In the genomic region with DNA sequence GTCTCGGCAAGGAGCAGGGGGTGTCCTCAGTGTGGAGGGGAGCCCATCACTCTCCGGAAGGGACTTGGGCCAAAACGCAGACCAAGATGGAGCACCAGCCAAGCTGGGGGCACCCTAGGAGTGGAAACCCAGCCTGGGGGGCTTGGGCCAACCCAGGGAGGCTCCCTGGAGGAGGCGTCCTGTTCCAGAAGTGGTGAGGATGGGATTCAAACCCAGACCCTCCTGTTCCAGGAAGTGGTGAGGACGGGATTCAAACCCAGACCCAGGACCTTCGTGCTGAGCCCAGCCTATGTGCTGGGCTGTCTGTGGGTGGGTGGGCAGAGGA, we compare ENCODE assay signal across 22 cellular contexts. TPM values are rescaled to one million over a fixed set of nuclear protein-coding genes. Genes with fewer than 3 reads are reported as not detected.
DNase-seq lines count a peak whose midpoint lies in the region; ATAC-seq and TF ChIP-seq lines count a peak whose summit lies in the region.
"Had no signal": no experiment of that assay in that cellular context is flagged by ENCODE, and none has a peak within 500 bp of the region (broad histone marks: within the 10 kb centered on the region; RNA-seq: fewer than 3 reads in every experiment).

No MANE protein-coding gene starts in this region.

- no peak for ATAC-seq in right cardiac atrium
- ATAC-seq in HG02970 (IDR thresholded peaks at IDR 0.05; ENCODE audit: low FRiP score, unreplicated experiment), result no peak

- H3K4me3 Mint-ChIP-seq in chondrocyte (ENCODE audit: unreplicated experiment), result no peak overlapping the region
- H3K4me3 Mint-ChIP-seq: stimulated activated naive CD8-positive, alpha-beta T cell treated with anti-CD3 and anti-CD28 coated beads, Interleukin-15, Interleukin-2, amounts not matched to agents 100 ng/mL and 50 ng/mL, for 24 hours had no signal

- DNase-seq in right cardiac atrium, result peak in 1 of 3 donors; percentile 55
- DNase-seq in cardiac septum (ENCODE audit: low spot score), result no peak
- no peak for DNase-seq in esophagus squamous epithelium (lab: John Stamatoyannopoulos, UW)
- no peak for DNase-seq in inferior parietal cortex (ENCODE audit: extremely low spot score)
- DNase-seq in chondrocyte (ENCODE audit: low spot score), result no peak
- DNase-seq in ascending aorta (ENCODE audit: low spot score in 2 of 2), result no peak
- DNase-seq: activated CD4-positive, alpha-beta T cell treated with anti-CD3 and anti-CD28 coated beads for 48 hours; activated CD8-positive, alpha-beta memory T cell treated with anti-CD3 and anti-CD28 coated beads, Interleukin-2, amount 50 U/mL, for 4 hours; EL; NCI-H1417 treated with DMSO at 0.1 percent for 48 hours; NCI-H524 treated with DMSO at 0.1 percent for 48 hours; small intestine; stimulated activated CD4-positive, alpha-beta T cell treated with anti-CD3 and anti-CD28 coated beads, Interleukin-4, amount 100 ng/mL, for 1 hour; upper lobe of right lung had no signal

- H3K27ac Mint-ChIP-seq in chondrocyte (ENCODE audit: unreplicated experiment), result no peak overlapping the region
- H3K27ac Mint-ChIP-seq: activated T-helper 2 cell treated with anti-CD3 and anti-CD28 coated beads, Interferon-gamma antibody, Interleukin-2, Interleukin-4, amounts not matched to agents 10 μg/mL and 5 μg/mL and 100 μg/mL, durations not matched to agents 14 hours and 24 hours and 36 hours; stimulated activated naive CD8-positive, alpha-beta T cell treated with anti-CD3 and anti-CD28 coated beads, Interleukin-15, Interleukin-2, amounts not matched to agents 100 ng/mL and 50 ng/mL, for 24 hours had no signal

- H3K4me3 ChIP-seq in right cardiac atrium (ENCODE audit: low read length), result no peak overlapping the region
- H3K4me3 ChIP-seq in esophagus squamous epithelium, result no peak overlapping the region
- H3K4me3 ChIP-seq in rectal smooth muscle tissue (ENCODE audit: low read length), result peak overlapping the region; percentile 58
- H3K4me3 ChIP-seq in ascending aorta, result no peak overlapping the region
- H3K4me3 ChIP-seq: BLaER1 treated with 17β-estradiol and CSF1 and Interleukin-3, amounts not matched to agents 10 nM and 100 nM; dorsolateral prefrontal cortex; upper lobe of right lung had no signal

- intact Hi-C loops in right cardiac atrium (cut with DNase I), result no loop called here
- intact Hi-C loops in cardiac septum (cut with DNase I), result no loop called here
- intact Hi-C loops in esophagus squamous epithelium (cut with DNase I), result no loop called here
- intact Hi-C loops in ascending aorta (cut with DNase I), result no loop called here

- H3K27ac ChIP-seq in right cardiac atrium (ENCODE audit: low read length), result peak overlapping the region; percentile 79
- peak overlapping the region; percentile 72 to 87 (median 77) for H3K27ac ChIP-seq in esophagus squamous epithelium
- H3K27ac ChIP-seq in rectal smooth muscle tissue (ENCODE audit: low read depth, low read length), result peak overlapping the region; percentile 99
- no peak overlapping the region for H3K27ac ChIP-seq in ascending aorta
- H3K27ac ChIP-seq: upper lobe of right lung had no signal

- H3K27me3 Mint-ChIP-seq in chondrocyte (ENCODE audit: low read depth), result peaks cover 1% of the 10 kb centered on the region

- peak overlapping the region; percentile 36 for H3K9ac ChIP-seq in rectal smooth muscle tissue (ENCODE audit: low read length)

- peaks cover 17% of the 10 kb centered on the region for H3K4me1 Mint-ChIP-seq in chondrocyte (ENCODE audit: low read depth)

- no peak for TF ChIP-seq POLR2A in esophagus squamous epithelium (IDR thresholded peaks at IDR 0.05)

- no peaks in the 10 kb centered on the region for H3K9me3 Mint-ChIP-seq in chondrocyte (ENCODE audit: low read depth)
- H3K9me3 Mint-ChIP-seq: activated T-helper 2 cell treated with anti-CD3 and anti-CD28 coated beads, Interferon-gamma antibody, Interleukin-2, Interleukin-4, amounts not matched to agents 10 μg/mL and 5 μg/mL and 100 μg/mL, durations not matched to agents 14 hours and 24 hours and 36 hours; nephron; stimulated activated naive CD8-positive, alpha-beta T cell treated with anti-CD3 and anti-CD28 coated beads, Interleukin-15, Interleukin-2, amounts not matched to agents 100 ng/mL and 50 ng/mL, for 24 hours had no signal

- 90% methylated on average over 6 of the region's 6 CpGs for WGBS in right cardiac atrium
- 95% methylated on average over 4 of the region's 6 CpGs; no CpG with 5 or more reads in 1 of the 2 donors for WGBS in esophagus squamous epithelium, 2 donors

- TF ChIP-seq CTCF in esophagus squamous epithelium (IDR thresholded peaks at IDR 0.05) (no peak), chondrocyte (IDR thresholded peaks at IDR 0.05) (no peak), ascending aorta (IDR thresholded peaks at IDR 0.05) (no peak)

- no peaks in the 10 kb centered on the region for H3K9me3 ChIP-seq in right cardiac atrium (ENCODE audit: control insufficient read depth, low read length)
- no peaks in the 10 kb centered on the region for H3K9me3 ChIP-seq in esophagus squamous epithelium
- H3K9me3 ChIP-seq in ascending aorta, result no peaks in the 10 kb centered on the region
- H3K9me3 ChIP-seq: BLaER1 treated with 17β-estradiol and CSF1 and Interleukin-3, amounts not matched to agents 10 nM and 100 nM; upper lobe of right lung had no signal

- no peaks in the 10 kb centered on the region for H3K4me1 ChIP-seq in right cardiac atrium (ENCODE audit: control insufficient read depth, insufficient read depth, low read length)
- H3K4me1 ChIP-seq in esophagus squamous epithelium, result peaks cover 18 to 26% (median 20%) of the 10 kb centered on the region in 3 donors
- H3K4me1 ChIP-seq in rectal smooth muscle tissue (ENCODE audit: control insufficient read depth, insufficient read depth, low read length), result peaks cover 17% of the 10 kb centered on the region
- peaks cover 3 to 13% of the 10 kb centered on the region in 2 donors for H3K4me1 ChIP-seq in ascending aorta
- H3K4me1 ChIP-seq: upper lobe of right lung had no signal

- H3K27me3 ChIP-seq in right cardiac atrium (ENCODE audit: control insufficient read depth, insufficient read depth) (no peaks in the 10 kb centered on the region), esophagus squamous epithelium (peaks cover 0 to 17% (median 0%) of the 10 kb centered on the region in 4 donors), rectal smooth muscle tissue (ENCODE audit: control insufficient read depth, insufficient read depth, low read length) (no peaks in the 10 kb centered on the region), ascending aorta (no peaks in the 10 kb centered on the region)
- H3K27me3 ChIP-seq: BLaER1 treated with 17β-estradiol and CSF1 and Interleukin-3, amounts not matched to agents 10 nM and 100 nM; dorsolateral prefrontal cortex; upper lobe of right lung had no signal

- H3K36me3 ChIP-seq in esophagus squamous epithelium (no peaks in the 10 kb centered on the region), rectal smooth muscle tissue (ENCODE audit: control insufficient read depth, insufficient read depth, low read length) (no peaks in the 10 kb centered on the region), ascending aorta (no peaks in the 10 kb centered on the region)
- H3K36me3 ChIP-seq: BLaER1 treated with 17β-estradiol and CSF1 and Interleukin-3, amounts not matched to agents 10 nM and 100 nM; upper lobe of right lung had no signal

- H3K36me3 Mint-ChIP-seq in chondrocyte (ENCODE audit: low read depth), result no peaks in the 10 kb centered on the region

RNA-seq across cellular contexts. Expression of gene PLIN4, which starts 0.8 kb away (rescaled TPM):
- total RNA-seq in right cardiac atrium, result 100 to 1,000 TPM; 102 to 201 (median 112) TPM
- polyA plus RNA-seq in right cardiac atrium, result 171 TPM
- 89.8 TPM for total RNA-seq in cardiac septum
- 1 to 10 TPM; 1.4 to 6.7 (median 2.4) TPM for total RNA-seq in esophagus squamous epithelium
- total RNA-seq in chondrocyte, result 0.05 TPM in 2 of 3 replicates, not detected in the other
- 15.1 TPM for total RNA-seq in ascending aorta

RNA-seq across cellular contexts. Expression of gene PLIN5, which starts 15.9 kb away (rescaled TPM):
- total RNA-seq in right cardiac atrium (10 to 100 TPM; 25.5 to 60.3 (median 28.2) TPM), cardiac septum (25.1 TPM), esophagus squamous epithelium (10 to 100 TPM in 1 of 4 donors, 1 to 10 TPM in 3; 1.9 to 12.9 (median 5.2) TPM), chondrocyte (not detected in 3 replicates), ascending aorta (17.1 TPM)
- polyA plus RNA-seq in right cardiac atrium, result 33.9 TPM
- total RNA-seq: kidney epithelial cell had no signal

RNA-seq across cellular contexts. Expression of gene LRG1, which starts 20.7 kb away (rescaled TPM):
- total RNA-seq in right cardiac atrium (1 to 10 TPM in 1 of 4 donors, under 1 TPM in 3; 0.20 to 1.1 (median 0.31) TPM), cardiac septum (0.43 TPM), esophagus squamous epithelium (10 to 100 TPM in 3 of 4 donors, 1 to 10 TPM in 1; 3.8 to 53.0 (median 21.1) TPM), chondrocyte (not detected in 3 replicates), ascending aorta (3.3 TPM)
- polyA plus RNA-seq in right cardiac atrium, result 0.41 TPM

RNA-seq across cellular contexts. Expression of gene SEMA6B, which starts 40.4 kb away (rescaled TPM):
- total RNA-seq in right cardiac atrium (10 to 100 TPM in 1 of 4 donors, 1 to 10 TPM in 3; 4.2 to 10.4 (median 7.9) TPM), cardiac septum (7.2 TPM), esophagus squamous epithelium (1 to 10 TPM in 2 of 4 donors, under 1 TPM in 2; 0.61 to 4.3 (median 1.8) TPM), chondrocyte (4.2 to 5.3 TPM (median 4.3 TPM) in 3 replicates), ascending aorta (80.6 TPM)
- 11.5 TPM for polyA plus RNA-seq in right cardiac atrium
- total RNA-seq: activated T-helper 2 cell treated with anti-CD3 and anti-CD28 coated beads, Interferon-gamma antibody, Interleukin-2, Interleukin-4, amounts not matched to agents 10 μg/mL and 5 μg/mL and 100 μg/mL, durations not matched to agents 14 hours and 24 hours and 36 hours had no signal

RNA-seq across cellular contexts. Expression of gene HDGFL2, which starts 47.0 kb away (rescaled TPM):
- total RNA-seq in right cardiac atrium (10 to 100 TPM; 20.6 to 30.5 (median 28.6) TPM), cardiac septum (28.4 TPM), esophagus squamous epithelium (10 to 100 TPM; 18.4 to 28.8 (median 20.5) TPM), chondrocyte (50.0 to 66.5 TPM (median 51.7 TPM) in 3 replicates), ascending aorta (15.4 TPM)
- 31.4 TPM for polyA plus RNA-seq in right cardiac atrium

Comparison
In these comparisons a context has a peak if more than half of its experiments do, and no peak if none do; other contexts are left out.
1. H3K27ac ChIP-seq: peak in right cardiac atrium (single experiment), esophagus squamous epithelium (4 of 4) and rectal smooth muscle tissue (single experiment); none in ascending aorta (0 of 2).